ENCODE assay signal across 15 cellular contexts in genomic region chr2:237134321-237134720, GRCh38.
"Had no signal": no experiment of that assay in that cellular context is flagged by ENCODE, and none has a peak within 500 bp of the region (broad histone marks: within the 10 kb centered on the region; RNA-seq: fewer than 3 reads in every experiment).

No MANE protein-coding gene starts in this region.

- H3K4me1 ChIP-seq: pancreas had no signal

- H3K4me2 ChIP-seq: neural progenitor cell had no signal

- H3K27ac Mint-ChIP-seq: activated naive CD4-positive, alpha-beta T cell treated with anti-CD3 and anti-CD28 coated beads for 36 hours; activated naive CD8-positive, alpha-beta T cell treated with anti-CD3 and anti-CD28 coated beads, Interleukin-2, amount 50 U/mL, for 24 hours; activated T-helper 17 cell treated with anti-CD3 and anti-CD28 coated beads, Interleukin-2, amount 50 U/mL, for 72 hours; immature natural killer cell; naive B cell; neural progenitor cell; T-helper 2 cell treated with Interferon-gamma antibody and Interleukin-4, amounts not matched to agents 5 μg/mL and 100 μg/mL, for 36 hours had no signal

- ATAC-seq: activated naive CD8-positive, alpha-beta T cell treated with anti-CD3 and anti-CD28 coated beads, Interleukin-2, amount 50 U/mL, for 24 hours; activated T-helper 17 cell treated with anti-CD3 and anti-CD28 coated beads, Interleukin-2, amount 50 U/mL, for 72 hours; pancreas had no signal

- H3K9me3 Mint-ChIP-seq: activated naive CD4-positive, alpha-beta T cell treated with anti-CD3 and anti-CD28 coated beads for 36 hours; activated naive CD8-positive, alpha-beta T cell treated with anti-CD3 and anti-CD28 coated beads, Interleukin-2, amount 50 U/mL, for 24 hours; activated T-helper 17 cell treated with anti-CD3 and anti-CD28 coated beads, Interleukin-2, amount 50 U/mL, for 72 hours; immature natural killer cell; T-helper 2 cell treated with Interferon-gamma antibody and Interleukin-4, amounts not matched to agents 5 μg/mL and 100 μg/mL, for 36 hours had no signal

- H3K4me3 Mint-ChIP-seq: activated naive CD4-positive, alpha-beta T cell treated with anti-CD3 and anti-CD28 coated beads for 36 hours; activated naive CD8-positive, alpha-beta T cell treated with anti-CD3 and anti-CD28 coated beads, Interleukin-2, amount 50 U/mL, for 24 hours; activated T-helper 17 cell treated with anti-CD3 and anti-CD28 coated beads, Interleukin-2, amount 50 U/mL, for 72 hours; immature natural killer cell; naive B cell; neural progenitor cell; T-helper 2 cell treated with Interferon-gamma antibody and Interleukin-4, amounts not matched to agents 5 μg/mL and 100 μg/mL, for 36 hours had no signal

- H3K9me3 ChIP-seq: pancreas had no signal

- H3K4me1 Mint-ChIP-seq: activated naive CD8-positive, alpha-beta T cell treated with anti-CD3 and anti-CD28 coated beads, Interleukin-2, amount 50 U/mL, for 24 hours; activated T-helper 17 cell treated with anti-CD3 and anti-CD28 coated beads, Interleukin-2, amount 50 U/mL, for 72 hours; immature natural killer cell; naive B cell had no signal

- H3K36me3 ChIP-seq: neural progenitor cell, pancreas had no signal

- DNase-seq: activated CD4-positive, alpha-beta T cell treated with anti-CD3 and anti-CD28 coated beads, Interleukin-2, amount 50 U/mL, for 1 hour; activated naive CD4-positive, alpha-beta T cell treated with anti-CD3 and anti-CD28 coated beads for 36 hours; activated naive CD8-positive, alpha-beta T cell treated with anti-CD3 and anti-CD28 coated beads, Interleukin-2, amount 50 U/mL, for 24 hours; dermis blood vessel endothelial cell; erythroblast; glutamatergic neuron; hypothalamus; immature natural killer cell; midbrain; naive B cell; pancreas; stimulated activated CD4-positive, alpha-beta T cell treated with anti-CD3 and anti-CD28 coated beads, Interleukin-1b, Interleukin-23, amount 100 ng/mL, for 48 hours had no signal

- H3K4me3 ChIP-seq: neural progenitor cell, pancreas had no signal

- H3K27me3 ChIP-seq: neural progenitor cell, pancreas had no signal

- H3K9ac ChIP-seq: neural progenitor cell had no signal

- H3K27me3 Mint-ChIP-seq: activated T-helper 17 cell treated with anti-CD3 and anti-CD28 coated beads, Interleukin-2, amount 50 U/mL, for 72 hours; naive B cell had no signal

- H3K27ac ChIP-seq: neural progenitor cell, pancreas had no signal

- H3K36me3 Mint-ChIP-seq: immature natural killer cell, naive B cell, neural progenitor cell had no signal

- H2AFZ ChIP-seq: neural progenitor cell had no signal
